11 cellular contexts compared by ENCODE assay signal in genomic region chr11:36361901-36362391, GRCh38.
DNase-seq lines count a peak whose midpoint lies in the region; ATAC-seq and TF ChIP-seq lines count a peak whose summit lies in the region.
"Had no signal": no experiment of that assay in that cellular context is flagged by ENCODE, and none has a peak within 500 bp of the region (broad histone marks: within the 10 kb centered on the region; RNA-seq: fewer than 3 reads in every experiment).

No MANE protein-coding gene starts in this region.

- H3K36me3 ChIP-seq in mucosa of descending colon (ENCODE audit: low read depth), result no peaks in the 10 kb centered on the region

- H3K9me3 ChIP-seq in mucosa of descending colon, result no peaks in the 10 kb centered on the region

- H3K4me3 ChIP-seq in mucosa of descending colon, result no peak overlapping the region
- H3K4me3 ChIP-seq: SK-N-MC had no signal

- DNase-seq in ACHN (peak; percentile 83), HK-2 (ENCODE audit: unreplicated experiment) (peak; percentile 57), brain pericyte (ENCODE audit: low read depth, low spot score) (peak; percentile 31), left lobe of liver (ENCODE audit: low spot score) (no peak), UCSD-AML1 (lab: John Stamatoyannopoulos, UW; ENCODE audit: unreplicated experiment) (no peak), NCI-H2029 treated with DMSO at 0.1 percent for 48 hours (lab: John Stamatoyannopoulos, UW) (no peak), mucosa of descending colon (no peak), mesenteric fat pad (ENCODE audit: low spot score) (no peak)
- DNase-seq: DND-41; stimulated activated CD4-positive, alpha-beta T cell treated with anti-CD3 and anti-CD28 coated beads, Interleukin-2, amount 100 ng/mL, for 24 hours had no signal

- intact Hi-C loops in mucosa of descending colon (cut with DNase I, micrococcal nuclease), result no loop called here

- ATAC-seq in left lobe of liver (peak; percentile 46), mucosa of descending colon (no peak)

- peaks cover 43% of the 10 kb centered on the region for H3K4me1 ChIP-seq in mucosa of descending colon (ENCODE audit: low read depth)

- in situ Hi-C loops in ACHN (cut with HindIII; ENCODE audit: low pct_ligation_motif_present, low pct_unique_long_range_greater_than_20kb, low sequenced_read_pairs), result no loop called here

- TF ChIP-seq CTCF in mucosa of descending colon (IDR thresholded peaks at IDR 0.05), result no peak

Comparison
In these comparisons a context has a peak if more than half of its experiments do, and no peak if none do; other contexts are left out.
1. DNase-seq: peak in ACHN (single experiment), HK-2 (single experiment) and brain pericyte (single experiment); none in left lobe of liver (single experiment), UCSD-AML1 (single experiment), NCI-H2029 treated with DMSO at 0.1 percent for 48 hours (single experiment), mucosa of descending colon (0 of 3) and mesenteric fat pad (single experiment).